Comparison of ENCODE assay signal across 2 cellular contexts in the genomic region with DNA sequence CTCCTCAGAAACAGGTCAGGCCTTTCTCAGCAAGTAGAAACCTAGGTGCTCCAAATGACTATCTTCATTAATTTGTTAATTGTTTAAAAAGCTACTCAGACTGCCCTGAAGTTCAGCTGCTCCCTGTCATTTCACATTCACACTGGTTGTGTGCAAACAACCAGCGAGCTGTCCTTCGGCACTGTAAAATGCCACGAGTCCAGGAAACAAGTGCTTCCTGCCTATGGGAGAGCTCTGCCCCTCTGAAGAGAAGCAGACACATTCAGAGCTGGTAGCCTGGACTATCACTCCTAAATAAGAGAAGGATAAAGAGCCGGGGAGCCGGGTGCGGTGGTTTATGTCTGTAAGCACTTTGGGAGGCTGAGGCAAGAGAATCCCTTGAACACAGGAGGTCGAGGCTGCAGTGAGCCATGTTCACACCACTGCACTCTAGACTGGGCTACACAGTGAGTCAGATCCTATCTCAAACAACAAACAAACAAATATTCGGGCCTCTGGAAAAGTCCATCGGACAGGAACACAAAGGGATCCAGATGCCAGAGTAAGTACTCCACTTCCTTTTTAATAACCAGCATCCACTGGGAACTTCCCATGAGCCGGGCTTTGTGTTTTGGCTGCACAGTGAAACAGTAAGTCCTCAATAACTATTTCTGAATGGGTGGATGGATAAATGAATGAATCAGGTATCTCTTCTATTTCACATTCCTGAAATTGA.
TF ChIP-seq lines count a peak whose summit lies in the region.

No MANE protein-coding gene starts in this region.

TF ChIP-seq in H1, 55 proteins besides CTCF, POLR2A, EP300 and RAD21:
- no peak for TF ChIP-seq BRCA1 (IDR thresholded peaks at IDR 0.05; ENCODE audit: low read depth, low read length)
- no peak for TF ChIP-seq SP2 (IDR thresholded peaks at IDR 0.05; ENCODE audit: low read length)
- TF ChIP-seq CBX8 (IDR thresholded peaks at IDR 0.05; ENCODE audit: borderline replicate concordance, low read depth, low read length), result no peak
- TF ChIP-seq CBX5 (IDR thresholded peaks at IDR 0.05; ENCODE audit: low read depth, low read length), result no peak
- TF ChIP-seq SUZ12 (IDR thresholded peaks at IDR 0.05; ENCODE audit: low read length), result no peak
- no peak for TF ChIP-seq SAP30 (IDR thresholded peaks at IDR 0.05; ENCODE audit: insufficient read depth, insufficient replicate concordance, low read length)
- no peak for TF ChIP-seq RFX5 (IDR thresholded peaks at IDR 0.05; ENCODE audit: borderline replicate concordance, low read depth, low read length)
- TF ChIP-seq JUN (IDR thresholded peaks at IDR 0.05; ENCODE audit: low read depth, low read length), result no peak
- no peak for TF ChIP-seq USF2 (IDR thresholded peaks at IDR 0.05; ENCODE audit: low read length)
- TF ChIP-seq YY1 (IDR thresholded peaks at IDR 0.05; ENCODE audit: low read depth, low read length), result no peak
- TF ChIP-seq, protein P1, sequence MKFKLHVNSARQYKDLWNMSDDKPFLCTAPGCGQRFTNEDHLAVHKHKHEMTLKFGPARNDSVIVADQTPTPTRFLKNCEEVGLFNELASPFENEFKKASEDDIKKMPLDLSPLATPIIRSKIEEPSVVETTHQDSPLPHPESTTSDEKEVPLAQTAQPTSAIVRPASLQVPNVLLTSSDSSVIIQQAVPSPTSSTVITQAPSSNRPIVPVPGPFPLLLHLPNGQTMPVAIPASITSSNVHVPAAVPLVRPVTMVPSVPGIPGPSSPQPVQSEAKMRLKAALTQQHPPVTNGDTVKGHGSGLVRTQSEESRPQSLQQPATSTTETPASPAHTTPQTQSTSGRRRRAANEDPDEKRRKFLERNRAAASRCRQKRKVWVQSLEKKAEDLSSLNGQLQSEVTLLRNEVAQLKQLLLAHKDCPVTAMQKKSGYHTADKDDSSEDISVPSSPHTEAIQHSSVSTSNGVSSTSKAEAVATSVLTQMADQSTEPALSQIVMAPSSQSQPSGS (IDR thresholded peaks at IDR 0.05; ENCODE audit: low read length), result no peak
- no peak for TF ChIP-seq EGR1 (IDR thresholded peaks at IDR 0.05; ENCODE audit: borderline replicate concordance, low read depth, low read length)
- no peak for TF ChIP-seq ASH2L (IDR thresholded peaks at IDR 0.05; ENCODE audit: low read length)
- TF ChIP-seq, protein P2, sequence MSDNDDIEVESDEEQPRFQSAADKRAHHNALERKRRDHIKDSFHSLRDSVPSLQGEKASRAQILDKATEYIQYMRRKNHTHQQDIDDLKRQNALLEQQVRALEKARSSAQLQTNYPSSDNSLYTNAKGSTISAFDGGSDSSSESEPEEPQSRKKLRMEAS (IDR thresholded peaks at IDR 0.05), result no peak
- TF ChIP-seq RNF2 (IDR thresholded peaks at IDR 0.05; ENCODE audit: borderline replicate concordance, low read depth, low read length, missing control alignments, poor library complexity, severe bottlenecking), result no peak
- no peak for TF ChIP-seq CHD2 (IDR thresholded peaks at IDR 0.05; ENCODE audit: low read length)
- TF ChIP-seq POLR2AphosphoS5 (IDR thresholded peaks at IDR 0.05; ENCODE audit: low read depth, low read length), result no peak

TF ChIP-seq in HepG2, 621 proteins besides CTCF, POLR2A, EP300 and RAD21:
- TF ChIP-seq POLR2AphosphoS5 (IDR thresholded peaks at IDR 0.05; ENCODE audit: low read depth, low read length) (no peak), CENPX (CRISPR knock-in tag; IDR thresholded peaks at IDR 0.05) (no peak), ETS1 (CRISPR knock-in tag; IDR thresholded peaks at IDR 0.05) (no peak), ZNF546 (CRISPR knock-in tag; conservative IDR thresholded peaks at IDR 0.05) (no peak)
- TF ChIP-seq, protein P3, sequence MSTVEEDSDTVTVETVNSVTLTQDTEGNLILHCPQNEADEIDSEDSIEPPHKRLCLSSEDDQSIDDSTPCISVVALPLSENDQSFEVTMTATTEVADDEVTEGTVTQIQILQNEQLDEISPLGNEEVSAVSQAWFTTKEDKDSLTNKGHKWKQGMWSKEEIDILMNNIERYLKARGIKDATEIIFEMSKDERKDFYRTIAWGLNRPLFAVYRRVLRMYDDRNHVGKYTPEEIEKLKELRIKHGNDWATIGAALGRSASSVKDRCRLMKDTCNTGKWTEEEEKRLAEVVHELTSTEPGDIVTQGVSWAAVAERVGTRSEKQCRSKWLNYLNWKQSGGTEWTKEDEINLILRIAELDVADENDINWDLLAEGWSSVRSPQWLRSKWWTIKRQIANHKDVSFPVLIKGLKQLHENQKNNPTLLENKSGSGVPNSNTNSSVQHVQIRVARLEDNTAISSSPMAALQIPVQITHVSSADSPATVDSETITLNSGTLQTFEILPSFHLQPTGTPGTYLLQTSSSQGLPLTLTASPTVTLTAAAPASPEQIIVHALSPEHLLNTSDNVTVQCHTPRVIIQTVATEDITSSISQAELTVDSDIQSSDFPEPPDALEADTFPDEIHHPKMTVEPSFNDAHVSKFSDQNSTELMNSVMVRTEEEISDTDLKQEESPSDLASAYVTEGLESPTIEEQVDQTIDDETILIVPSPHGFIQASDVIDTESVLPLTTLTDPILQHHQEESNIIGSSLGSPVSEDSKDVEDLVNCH (CRISPR knock-in tag; IDR thresholded peaks at IDR 0.05), result no peak
